ENCODE assay signal across 21 cellular contexts in genomic region chr10:121481222-121481621, GRCh38.
"Had no signal": no experiment of that assay in that cellular context is flagged by ENCODE, and none has a peak within 500 bp of the region (broad histone marks: within the 10 kb centered on the region; RNA-seq: fewer than 3 reads in every experiment).

No MANE protein-coding gene starts in this region.

- H3K27me3 Mint-ChIP-seq: activated CD4-positive, alpha-beta memory T cell treated with anti-CD3 and anti-CD28 coated beads, Interleukin-2, amount 10 ng/mL, durations not matched to agents 7 days and 5 days; dendritic cell treated with granulocyte-macrophage colony-stimulating factor and Interleukin-4, amounts not matched to agents 40 ng/mL and 50 ng/mL, for 4 days; T-cell had no signal

- DNase-seq: activated CD4-positive, alpha-beta memory T cell treated with anti-CD3 and anti-CD28 coated beads, Interleukin-2, amount 10 ng/mL, durations not matched to agents 7 days and 5 days; activated gamma-delta T cell; activated T-cell treated with anti-CD3 and anti-CD28 coated beads, Interleukin-2, amount 50 U/mL, for 48 hours; anterior cingulate cortex; central memory CD4-positive, alpha-beta T cell; endodermal cell; erythroblast; immature natural killer cell; left cardiac atrium; naive thymus-derived CD8-positive, alpha-beta T cell; stimulated activated CD4-positive, alpha-beta T cell treated with anti-CD3 and anti-CD28 coated beads, Interleukin-12 subunit alpha, Interleukin-12 subunit beta, amount 100 ng/mL, for 4 hours; stimulated activated CD4-positive, alpha-beta T cell treated with anti-CD3 and anti-CD28 coated beads, Interleukin-2, amount 100 ng/mL, for 48 hours; stimulated activated naive CD4-positive, alpha-beta T cell treated with Interleukin-2 at 50 U/mL for 16 hours; T-cell; testis had no signal

- H3K36me3 ChIP-seq: prostate gland had no signal

- H3K27me3 ChIP-seq: right lobe of liver, testis had no signal

- H3K4me1 Mint-ChIP-seq: activated CD4-positive, alpha-beta memory T cell treated with anti-CD3 and anti-CD28 coated beads, Interleukin-2, amount 10 ng/mL, durations not matched to agents 7 days and 5 days; immature natural killer cell; naive thymus-derived CD8-positive, alpha-beta T cell; T-cell had no signal

- H3K36me3 Mint-ChIP-seq: activated naive CD8-positive, alpha-beta T cell; immature natural killer cell; naive thymus-derived CD8-positive, alpha-beta T cell; T-cell had no signal

- ATAC-seq: naive thymus-derived CD8-positive, alpha-beta T cell; right lobe of liver; T-cell had no signal

- H3K9me3 Mint-ChIP-seq: activated CD4-positive, alpha-beta memory T cell treated with anti-CD3 and anti-CD28 coated beads, Interleukin-2, amount 10 ng/mL, durations not matched to agents 7 days and 5 days; dendritic cell treated with granulocyte-macrophage colony-stimulating factor and Interleukin-4, amounts not matched to agents 40 ng/mL and 50 ng/mL, for 4 days; endodermal cell; immature natural killer cell; T-cell had no signal

- H3K27ac ChIP-seq: prostate gland, right lobe of liver, testis, VCaP had no signal

- H3K4me3 ChIP-seq: lung, prostate gland, right lobe of liver, testis had no signal

- H3K4me3 Mint-ChIP-seq: activated CD4-positive, alpha-beta memory T cell treated with anti-CD3 and anti-CD28 coated beads, Interleukin-2, amount 10 ng/mL, durations not matched to agents 7 days and 5 days; activated naive CD8-positive, alpha-beta T cell; dendritic cell treated with granulocyte-macrophage colony-stimulating factor and Interleukin-4, amounts not matched to agents 40 ng/mL and 50 ng/mL, for 4 days; endodermal cell; immature natural killer cell; naive thymus-derived CD8-positive, alpha-beta T cell; T-cell had no signal

- H3K9me3 ChIP-seq: prostate gland, right lobe of liver, testis had no signal

- H3K27ac Mint-ChIP-seq: activated CD4-positive, alpha-beta memory T cell treated with anti-CD3 and anti-CD28 coated beads, Interleukin-2, amount 10 ng/mL, durations not matched to agents 7 days and 5 days; activated naive CD8-positive, alpha-beta T cell; dendritic cell treated with granulocyte-macrophage colony-stimulating factor and Interleukin-4, amounts not matched to agents 40 ng/mL and 50 ng/mL, for 4 days; endodermal cell; immature natural killer cell; naive thymus-derived CD8-positive, alpha-beta T cell; T-cell had no signal

- H3K4me1 ChIP-seq: prostate gland, right lobe of liver had no signal
